Comparison of ENCODE assay signal across 2 cellular contexts in the genomic region with DNA sequence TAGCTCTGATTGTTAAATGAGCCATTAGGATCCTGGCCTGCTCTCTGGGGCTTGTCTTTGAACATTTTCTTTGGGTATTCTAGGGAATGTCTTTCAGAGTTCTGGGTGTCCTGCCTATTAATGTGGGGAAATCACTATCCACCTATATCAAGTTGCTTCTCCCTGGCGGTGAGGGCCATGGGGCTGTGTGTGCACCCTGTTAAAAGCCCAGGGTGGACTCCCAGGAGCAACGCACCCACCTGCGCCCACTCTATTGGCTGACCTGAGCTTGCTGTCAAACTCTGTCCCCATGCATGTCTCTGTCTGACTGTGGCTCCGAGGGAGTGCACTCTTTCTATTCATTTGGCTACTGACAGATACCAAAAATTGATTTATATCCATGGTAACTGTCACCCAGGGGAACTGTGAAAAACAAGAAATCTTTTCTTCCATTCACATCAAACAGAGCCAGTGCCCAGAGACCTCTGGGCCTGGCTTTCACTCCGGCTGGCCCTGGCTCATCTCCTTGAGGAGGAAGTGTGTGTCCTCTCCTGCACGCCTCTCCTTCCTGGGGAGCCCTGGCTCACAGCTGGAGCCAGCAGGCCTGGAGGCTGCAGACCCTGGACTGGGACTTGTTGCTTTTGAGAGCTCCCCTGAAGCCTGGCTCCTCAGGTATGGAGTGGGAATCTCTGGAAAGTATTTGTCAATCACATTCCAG.
A peak's percentile ranks its signal among the peaks of the same experiment; 100 is the strongest.
TF ChIP-seq lines count a peak whose summit lies in the region.

No MANE protein-coding gene starts in this region.

TF ChIP-seq in A549, 52 proteins besides CTCF, POLR2A, EP300 and RAD21 (continued from another document):
- TF ChIP-seq, protein P1, sequence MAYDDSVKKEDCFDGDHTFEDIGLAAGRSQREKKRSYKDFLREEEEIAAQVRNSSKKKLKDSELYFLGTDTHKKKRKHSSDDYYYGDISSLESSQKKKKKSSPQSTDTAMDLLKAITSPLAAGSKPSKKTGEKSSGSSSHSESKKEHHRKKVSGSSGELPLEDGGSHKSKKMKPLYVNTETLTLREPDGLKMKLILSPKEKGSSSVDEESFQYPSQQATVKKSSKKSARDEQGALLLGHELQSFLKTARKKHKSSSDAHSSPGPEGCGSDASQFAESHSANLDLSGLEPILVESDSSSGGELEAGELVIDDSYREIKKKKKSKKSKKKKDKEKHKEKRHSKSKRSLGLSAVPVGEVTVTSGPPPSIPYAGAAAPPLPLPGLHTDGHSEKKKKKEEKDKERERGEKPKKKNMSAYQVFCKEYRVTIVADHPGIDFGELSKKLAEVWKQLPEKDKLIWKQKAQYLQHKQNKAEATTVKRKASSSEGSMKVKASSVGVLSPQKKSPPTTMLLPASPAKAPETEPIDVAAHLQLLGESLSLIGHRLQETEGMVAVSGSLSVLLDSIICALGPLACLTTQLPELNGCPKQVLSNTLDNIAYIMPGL (CRISPR knock-in tag; IDR thresholded peaks at IDR 0.05; ENCODE audit: borderline replicate concordance) = no peak
- TF ChIP-seq SMC3 (IDR thresholded peaks at IDR 0.05) (no peak), NFE2L2 (conservative IDR thresholded peaks at IDR 0.05; ENCODE audit: low read length) (no peak)
- TF ChIP-seq, protein P2, sequence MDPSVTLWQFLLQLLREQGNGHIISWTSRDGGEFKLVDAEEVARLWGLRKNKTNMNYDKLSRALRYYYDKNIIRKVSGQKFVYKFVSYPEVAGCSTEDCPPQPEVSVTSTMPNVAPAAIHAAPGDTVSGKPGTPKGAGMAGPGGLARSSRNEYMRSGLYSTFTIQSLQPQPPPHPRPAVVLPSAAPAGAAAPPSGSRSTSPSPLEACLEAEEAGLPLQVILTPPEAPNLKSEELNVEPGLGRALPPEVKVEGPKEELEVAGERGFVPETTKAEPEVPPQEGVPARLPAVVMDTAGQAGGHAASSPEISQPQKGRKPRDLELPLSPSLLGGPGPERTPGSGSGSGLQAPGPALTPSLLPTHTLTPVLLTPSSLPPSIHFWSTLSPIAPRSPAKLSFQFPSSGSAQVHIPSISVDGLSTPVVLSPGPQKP (IDR thresholded peaks at IDR 0.05; ENCODE audit: low read depth, low read length) = no peak

TF ChIP-seq in HEK293T, 16 proteins besides CTCF, POLR2A, EP300 and RAD21:
- TF ChIP-seq, protein P3, sequence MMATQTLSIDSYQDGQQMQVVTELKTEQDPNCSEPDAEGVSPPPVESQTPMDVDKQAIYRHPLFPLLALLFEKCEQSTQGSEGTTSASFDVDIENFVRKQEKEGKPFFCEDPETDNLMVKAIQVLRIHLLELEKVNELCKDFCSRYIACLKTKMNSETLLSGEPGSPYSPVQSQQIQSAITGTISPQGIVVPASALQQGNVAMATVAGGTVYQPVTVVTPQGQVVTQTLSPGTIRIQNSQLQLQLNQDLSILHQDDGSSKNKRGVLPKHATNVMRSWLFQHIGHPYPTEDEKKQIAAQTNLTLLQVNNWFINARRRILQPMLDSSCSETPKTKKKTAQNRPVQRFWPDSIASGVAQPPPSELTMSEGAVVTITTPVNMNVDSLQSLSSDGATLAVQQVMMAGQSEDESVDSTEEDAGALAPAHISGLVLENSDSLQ (IDR thresholded peaks at IDR 0.05) = peak; percentile 27; the same call in 1 of the 2 replicates
- TF ChIP-seq BHLHE40 (IDR thresholded peaks at IDR 0.05; ENCODE audit: borderline replicate concordance) (no peak), NFRKB (IDR thresholded peaks at IDR 0.05) (no peak)
